ENCODE assay signal across 2 cellular contexts in the genomic region with DNA sequence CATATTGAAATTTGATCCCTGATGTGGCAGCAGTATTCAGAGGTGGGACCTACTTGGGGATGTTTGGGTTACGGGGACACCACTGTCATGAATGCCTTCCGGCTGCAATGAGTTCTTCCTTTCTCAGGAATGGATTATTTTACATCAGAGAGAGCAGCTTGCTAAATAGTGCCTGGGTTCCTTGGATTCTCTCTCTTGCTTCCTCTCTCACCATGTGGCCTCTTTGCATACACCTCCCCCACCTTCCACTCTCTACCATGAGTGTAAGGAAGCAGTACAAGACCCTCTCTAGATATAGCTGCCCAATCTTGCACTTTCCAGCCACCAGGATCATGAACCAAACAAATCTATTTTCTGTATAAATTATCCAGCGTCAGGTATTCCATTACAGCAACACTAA.
TF ChIP-seq lines count a peak whose summit lies in the region.

No MANE protein-coding gene starts in this region.

TF ChIP-seq in GM23338, 12 proteins besides CTCF, POLR2A, EP300 and RAD21:
- TF ChIP-seq ZNF114 (CRISPR knock-in tag; IDR thresholded peaks at IDR 0.05) (no peak), EZH2phosphoT487 (IDR thresholded peaks at IDR 0.05; ENCODE audit: unreplicated experiment) (no peak), EZH2 (IDR thresholded peaks at IDR 0.05; ENCODE audit: low read depth, unreplicated experiment) (no peak)
- TF ChIP-seq, protein P1, sequence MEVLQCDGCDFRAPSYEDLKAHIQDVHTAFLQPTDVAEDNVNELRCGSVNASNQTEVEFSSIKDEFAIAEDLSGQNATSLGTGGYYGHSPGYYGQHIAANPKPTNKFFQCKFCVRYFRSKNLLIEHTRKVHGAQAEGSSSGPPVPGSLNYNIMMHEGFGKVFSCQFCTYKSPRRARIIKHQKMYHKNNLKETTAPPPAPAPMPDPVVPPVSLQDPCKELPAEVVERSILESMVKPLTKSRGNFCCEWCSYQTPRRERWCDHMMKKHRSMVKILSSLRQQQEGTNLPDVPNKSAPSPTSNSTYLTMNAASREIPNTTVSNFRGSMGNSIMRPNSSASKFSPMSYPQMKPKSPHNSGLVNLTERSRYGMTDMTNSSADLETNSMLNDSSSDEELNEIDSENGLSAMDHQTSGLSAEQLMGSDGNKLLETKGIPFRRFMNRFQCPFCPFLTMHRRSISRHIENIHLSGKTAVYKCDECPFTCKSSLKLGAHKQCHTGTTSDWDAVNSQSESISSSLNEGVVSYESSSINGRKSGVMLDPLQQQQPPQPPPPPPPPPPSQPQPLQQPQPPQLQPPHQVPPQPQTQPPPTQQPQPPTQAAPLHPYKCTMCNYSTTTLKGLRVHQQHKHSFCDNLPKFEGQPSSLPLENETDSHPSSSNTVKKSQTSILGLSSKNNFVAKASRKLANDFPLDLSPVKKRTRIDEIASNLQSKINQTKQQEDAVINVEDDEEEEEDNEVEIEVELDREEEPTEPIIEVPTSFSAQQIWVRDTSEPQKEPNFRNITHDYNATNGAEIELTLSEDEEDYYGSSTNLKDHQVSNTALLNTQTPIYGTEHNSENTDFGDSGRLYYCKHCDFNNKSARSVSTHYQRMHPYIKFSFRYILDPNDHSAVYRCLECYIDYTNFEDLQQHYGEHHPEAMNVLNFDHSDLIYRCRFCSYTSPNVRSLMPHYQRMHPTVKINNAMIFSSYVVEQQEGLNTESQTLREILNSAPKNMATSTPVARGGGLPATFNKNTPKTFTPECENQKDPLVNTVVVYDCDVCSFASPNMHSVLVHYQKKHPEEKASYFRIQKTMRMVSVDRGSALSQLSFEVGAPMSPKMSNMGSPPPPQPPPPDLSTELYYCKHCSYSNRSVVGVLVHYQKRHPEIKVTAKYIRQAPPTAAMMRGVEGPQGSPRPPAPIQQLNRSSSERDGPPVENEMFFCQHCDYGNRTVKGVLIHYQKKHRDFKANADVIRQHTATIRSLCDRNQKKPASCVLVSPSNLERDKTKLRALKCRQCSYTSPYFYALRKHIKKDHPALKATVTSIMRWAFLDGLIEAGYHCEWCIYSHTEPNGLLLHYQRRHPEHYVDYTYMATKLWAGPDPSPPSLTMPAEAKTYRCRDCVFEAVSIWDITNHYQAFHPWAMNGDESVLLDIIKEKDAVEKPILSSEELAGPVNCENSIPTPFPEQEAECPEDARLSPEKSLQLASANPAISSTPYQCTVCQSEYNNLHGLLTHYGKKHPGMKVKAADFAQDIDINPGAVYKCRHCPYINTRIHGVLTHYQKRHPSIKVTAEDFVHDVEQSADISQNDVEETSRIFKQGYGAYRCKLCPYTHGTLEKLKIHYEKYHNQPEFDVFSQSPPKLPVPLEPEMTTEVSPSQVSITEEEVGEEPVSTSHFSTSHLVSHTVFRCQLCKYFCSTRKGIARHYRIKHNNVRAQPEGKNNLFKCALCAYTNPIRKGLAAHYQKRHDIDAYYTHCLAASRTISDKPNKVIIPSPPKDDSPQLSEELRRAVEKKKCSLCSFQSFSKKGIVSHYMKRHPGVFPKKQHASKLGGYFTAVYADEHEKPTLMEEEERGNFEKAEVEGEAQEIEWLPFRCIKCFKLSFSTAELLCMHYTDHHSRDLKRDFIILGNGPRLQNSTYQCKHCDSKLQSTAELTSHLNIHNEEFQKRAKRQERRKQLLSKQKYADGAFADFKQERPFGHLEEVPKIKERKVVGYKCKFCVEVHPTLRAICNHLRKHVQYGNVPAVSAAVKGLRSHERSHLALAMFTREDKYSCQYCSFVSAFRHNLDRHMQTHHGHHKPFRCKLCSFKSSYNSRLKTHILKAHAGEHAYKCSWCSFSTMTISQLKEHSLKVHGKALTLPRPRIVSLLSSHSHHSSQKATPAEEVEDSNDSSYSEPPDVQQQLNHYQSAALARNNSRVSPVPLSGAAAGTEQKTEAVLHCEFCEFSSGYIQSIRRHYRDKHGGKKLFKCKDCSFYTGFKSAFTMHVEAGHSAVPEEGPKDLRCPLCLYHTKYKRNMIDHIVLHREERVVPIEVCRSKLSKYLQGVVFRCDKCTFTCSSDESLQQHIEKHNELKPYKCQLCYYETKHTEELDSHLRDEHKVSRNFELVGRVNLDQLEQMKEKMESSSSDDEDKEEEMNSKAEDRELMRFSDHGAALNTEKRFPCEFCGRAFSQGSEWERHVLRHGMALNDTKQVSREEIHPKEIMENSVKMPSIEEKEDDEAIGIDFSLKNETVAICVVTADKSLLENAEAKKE (CRISPR knock-in tag; IDR thresholded peaks at IDR 0.05) = no peak

TF ChIP-seq in HCT116, 20 proteins besides CTCF, POLR2A, EP300 and RAD21:
- TF ChIP-seq ZNF274 (IDR thresholded peaks at IDR 0.05; ENCODE audit: low read depth, low read length) (no peak), JUND (IDR thresholded peaks at IDR 0.05) (no peak), CBX3 (IDR thresholded peaks at IDR 0.05; ENCODE audit: low read depth) (no peak), TCF7L2 (IDR thresholded peaks at IDR 0.05; ENCODE audit: borderline replicate concordance, extremely low read depth, insufficient read depth, insufficient read length) (no peak), SRF (IDR thresholded peaks at IDR 0.05; ENCODE audit: low read depth) (no peak), YY1 (IDR thresholded peaks at IDR 0.05; ENCODE audit: extremely low read depth, insufficient replicate concordance, low read depth, low read length) (no peak)
- TF ChIP-seq, protein P2, sequence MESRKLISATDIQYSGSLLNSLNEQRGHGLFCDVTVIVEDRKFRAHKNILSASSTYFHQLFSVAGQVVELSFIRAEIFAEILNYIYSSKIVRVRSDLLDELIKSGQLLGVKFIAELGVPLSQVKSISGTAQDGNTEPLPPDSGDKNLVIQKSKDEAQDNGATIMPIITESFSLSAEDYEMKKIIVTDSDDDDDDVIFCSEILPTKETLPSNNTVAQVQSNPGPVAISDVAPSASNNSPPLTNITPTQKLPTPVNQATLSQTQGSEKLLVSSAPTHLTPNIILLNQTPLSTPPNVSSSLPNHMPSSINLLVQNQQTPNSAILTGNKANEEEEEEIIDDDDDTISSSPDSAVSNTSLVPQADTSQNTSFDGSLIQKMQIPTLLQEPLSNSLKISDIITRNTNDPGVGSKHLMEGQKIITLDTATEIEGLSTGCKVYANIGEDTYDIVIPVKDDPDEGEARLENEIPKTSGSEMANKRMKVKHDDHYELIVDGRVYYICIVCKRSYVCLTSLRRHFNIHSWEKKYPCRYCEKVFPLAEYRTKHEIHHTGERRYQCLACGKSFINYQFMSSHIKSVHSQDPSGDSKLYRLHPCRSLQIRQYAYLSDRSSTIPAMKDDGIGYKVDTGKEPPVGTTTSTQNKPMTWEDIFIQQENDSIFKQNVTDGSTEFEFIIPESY (IDR thresholded peaks at IDR 0.05; ENCODE audit: extremely low read depth, insufficient replicate concordance, low read length) = no peak
TF ChIP-seq in HCT116: peak in this region for 0.
